9 cellular contexts compared by ENCODE assay signal in genomic region chr12:115354007-115354452, GRCh38.
DNase-seq lines count a peak whose midpoint lies in the region; ATAC-seq and TF ChIP-seq lines count a peak whose summit lies in the region.
"Had no signal": no experiment of that assay in that cellular context is flagged by ENCODE, and none has a peak within 500 bp of the region (broad histone marks: within the 10 kb centered on the region; RNA-seq: fewer than 3 reads in every experiment).

No MANE protein-coding gene starts in this region.

- no peak for ATAC-seq in GM19397 (IDR thresholded peaks at IDR 0.05; ENCODE audit: unreplicated experiment)

- H3K4me3 ChIP-seq in breast epithelium (peak overlapping the region; percentile 30 to 59 (median 31)), mesenchymal stem cell (ENCODE audit: insufficient read depth in 1 of 2, low read depth in 1 of 2, low read length in 2 of 2) (peak overlapping the region in 1 of 2 experiments; percentile 76)

- H3K79me1 ChIP-seq in mesenchymal stem cell (replicated peaks; ENCODE audit: low read length, poor library complexity, severe bottlenecking): no peaks in the 10 kb centered on the region

- peak overlapping the region in 1 of 2 experiments; percentile 84 for H3K14ac ChIP-seq in mesenchymal stem cell (ENCODE audit: low read length in 2 of 2)

- peak overlapping the region; percentile 89 for H2BK120ac ChIP-seq in mesenchymal stem cell (ENCODE audit: low read depth, low read length)

- peak overlapping the region; percentile 96 for H3K9ac ChIP-seq in mesenchymal stem cell (ENCODE audit: low read length)

- H3K4ac ChIP-seq in mesenchymal stem cell (ENCODE audit: low read depth in 1 of 2, low read length in 2 of 2): peak overlapping the region; percentile 54 to 89

- H3K27me3 ChIP-seq in breast epithelium: no peaks in the 10 kb centered on the region
- no peaks in the 10 kb centered on the region for H3K27me3 ChIP-seq in mesenchymal stem cell (ENCODE audit: control insufficient read depth in 1 of 2, insufficient read depth in 1 of 2, low read length in 2 of 2)

- H2AFZ ChIP-seq in mesenchymal stem cell (ENCODE audit: low read depth, low read length): peak overlapping the region; percentile 87

- H2AK5ac ChIP-seq in mesenchymal stem cell (ENCODE audit: low read length, severe bottlenecking): no peak overlapping the region

- in situ Hi-C loops in Caki2 (cut with HindIII; ENCODE audit: low pct_unique_long_range_greater_than_20kb, low sequenced_read_pairs): no loop called here

- H3K36me3 ChIP-seq in breast epithelium: no peaks in the 10 kb centered on the region
- H3K36me3 ChIP-seq in mesenchymal stem cell (ENCODE audit: control insufficient read depth in 1 of 2, insufficient read depth in 2 of 2, low read depth in 1 of 2, low read length in 2 of 2): no peaks in the 10 kb centered on the region

- peak overlapping the region; percentile 60 to 71 for H2BK12ac ChIP-seq in mesenchymal stem cell (ENCODE audit: low read length in 2 of 2)

- H3K27ac ChIP-seq in breast epithelium (peak overlapping the region; percentile 76 to 87), mesenchymal stem cell (ENCODE audit: low read length, poor library complexity, severe bottlenecking) (peak overlapping the region; percentile 79)

- H3K9me3 ChIP-seq in breast epithelium (no peaks in the 10 kb centered on the region), mesenchymal stem cell (ENCODE audit: control insufficient read depth, low read length) (no peaks in the 10 kb centered on the region)

- H3K23ac ChIP-seq in mesenchymal stem cell (ENCODE audit: low read length in 2 of 2): no peak overlapping the region

- DNase-seq in Caki2 (ENCODE audit: low read depth) (peak; percentile 81), LoVo (ENCODE audit: low spot score) (peak; percentile 95), breast epithelium (ENCODE audit: low spot score in 2 of 2) (peak in 1 of 2 donors; percentile 45), mesenchymal stem cell (peak; percentile 97), NCI-H510A (lab: John Stamatoyannopoulos, UW) (no peak), CD1c-positive myeloid dendritic cell (ENCODE audit: extremely low spot score) (no peak)
- no peak for DNase-seq in activated CD4-positive, CD25-positive, alpha-beta regulatory T cell (lab: John Stamatoyannopoulos, UW)
- DNase-seq: activated naive CD8-positive, alpha-beta T cell treated with anti-CD3 and anti-CD28 coated beads, Interleukin-2, amount 10 ng/mL, durations not matched to agents 7 days and 5 days had no signal

- H3K18ac ChIP-seq in mesenchymal stem cell (ENCODE audit: low read depth in 1 of 2, low read length in 2 of 2): peak overlapping the region; percentile 82 to 94

- H4K8ac ChIP-seq in mesenchymal stem cell (ENCODE audit: low read length): peak overlapping the region; percentile 99

- 16% methylated on average over 4 of the region's 4 CpGs for WGBS in mesenchymal stem cell

- H3K4me2 ChIP-seq in mesenchymal stem cell (ENCODE audit: low read length, poor library complexity, severe bottlenecking): peak overlapping the region; percentile 86

- no peak for TF ChIP-seq CTCF in breast epithelium (IDR thresholded peaks at IDR 0.05)

- H4K91ac ChIP-seq in mesenchymal stem cell (ENCODE audit: low read length): peak overlapping the region; percentile 93

- H3K4me1 ChIP-seq in breast epithelium (peaks cover 0 to 3% of the 10 kb centered on the region in 2 donors), mesenchymal stem cell (ENCODE audit: control insufficient read depth, insufficient read depth, low read depth, low read length) (peaks cover 3% of the 10 kb centered on the region)

- intact Hi-C loops in breast epithelium (cut with DNase I; ENCODE audit: low total_unique reads): no loop called here

- no peak overlapping the region for H2BK15ac ChIP-seq in mesenchymal stem cell (ENCODE audit: low read depth, poor library complexity, severe bottlenecking)

- TF ChIP-seq POLR2A in breast epithelium (IDR thresholded peaks at IDR 0.05): no peak

- peak overlapping the region; percentile 69 for H2BK5ac ChIP-seq in mesenchymal stem cell (ENCODE audit: low read depth, low read length, poor library complexity, severe bottlenecking)

Comparison
In these comparisons a context has a peak if more than half of its experiments do, and no peak if none do; other contexts are left out.
1. DNase-seq: peak in Caki2 (single experiment), LoVo (single experiment) and mesenchymal stem cell (single experiment); none in NCI-H510A (single experiment), activated CD4-positive, CD25-positive, alpha-beta regulatory T cell (0 of 4) and CD1c-positive myeloid dendritic cell (single experiment).